Comparison of ENCODE assay signal across 24 cellular contexts in genomic region chrX:9329056-9329455, GRCh38.
"Had no signal": no experiment of that assay in that cellular context is flagged by ENCODE, and none has a peak within 500 bp of the region (broad histone marks: within the 10 kb centered on the region; RNA-seq: fewer than 3 reads in every experiment).

No MANE protein-coding gene starts in this region.

- H3K4me1 ChIP-seq: pancreas, prostate gland, suprapubic skin, tibial artery, vagina had no signal

- H3K27ac ChIP-seq: pancreas, prostate gland, skin epidermis, suprapubic skin, thoracic aorta, tibial artery, vagina had no signal

- H3K27me3 ChIP-seq: suprapubic skin, tibial artery, vagina had no signal

- DNase-seq: hippocampal formation; kidney glomerular epithelial cell; left cardiac atrium; midbrain; naive thymus-derived CD8-positive, alpha-beta T cell; nucleus accumbens; posterior cingulate gyrus; retina; right cardiac atrium; stimulated activated CD4-positive, alpha-beta T cell treated with anti-CD3 and anti-CD28 coated beads, Interleukin-12 subunit alpha, Interleukin-12 subunit beta, amount 100 ng/mL, for 4 hours; stimulated activated CD4-positive, alpha-beta T cell treated with anti-CD3 and anti-CD28 coated beads, Interleukin-15, amount 100 ng/mL, for 24 hours; stimulated activated CD4-positive, alpha-beta T cell treated with anti-CD3 and anti-CD28 coated beads, Interleukin-2, amount 100 ng/mL, for 24 hours; stimulated activated CD4-positive, alpha-beta T cell treated with anti-CD3 and anti-CD28 coated beads, Interleukin-4, amount 100 ng/mL, for 1 hour; stimulated activated naive B cell treated with anti-CD40 and anti-IgM and Interleukin-4, amounts not matched to agents 10 μg/mL and 1 μg/mL and 100 μg/mL, for 72 hours; stimulated activated naive CD8-positive, alpha-beta T cell treated with anti-CD3 and anti-CD28 coated beads, Interleukin-15, Interleukin-2, amounts not matched to agents 100 U/mL and 50 U/mL, for 24 hours; tibial artery had no signal

- H3K4me3 ChIP-seq: pancreas, prostate gland, skin epidermis, suprapubic skin, thoracic aorta, tibial artery, vagina had no signal

- H3K36me3 ChIP-seq: pancreas, prostate gland, suprapubic skin, thoracic aorta, tibial artery, vagina had no signal

- H3K9me3 ChIP-seq: pancreas, prostate gland, suprapubic skin, thoracic aorta, tibial artery, vagina had no signal

- ATAC-seq: left cardiac atrium; left lobe of liver; naive thymus-derived CD8-positive, alpha-beta T cell; pancreas; right cardiac atrium; sciatic nerve; stimulated activated naive B cell treated with anti-CD40 and anti-IgM and Interleukin-4, amounts not matched to agents 10 μg/mL and 1 μg/mL and 100 μg/mL, for 72 hours; stimulated activated naive CD8-positive, alpha-beta T cell treated with anti-CD3 and anti-CD28 coated beads, Interleukin-15, Interleukin-2, amounts not matched to agents 100 U/mL and 50 U/mL, for 24 hours had no signal
